Comparison of ENCODE assay signal across 8 cellular contexts in genomic region chr4:153432971-153433752, GRCh38.
DNase-seq lines count a peak whose midpoint lies in the region; ATAC-seq lines count a peak whose summit lies in the region.

No MANE protein-coding gene starts in this region.

- no peaks in the 10 kb centered on the region for H3K9me3 ChIP-seq in mucosa of stomach (ENCODE audit: control insufficient read depth, low read length)

- no peaks in the 10 kb centered on the region for H3K27me3 ChIP-seq in mucosa of stomach (ENCODE audit: control insufficient read depth, insufficient read depth, low read length)

- peak overlapping the region; percentile 61 for H3K4me3 ChIP-seq in mucosa of stomach (ENCODE audit: low read length)

- H3K9ac ChIP-seq in mucosa of stomach (ENCODE audit: low read length) = no peak overlapping the region

- no peaks in the 10 kb centered on the region for H3K36me3 ChIP-seq in mucosa of stomach (ENCODE audit: control insufficient read depth, insufficient read depth, low read length)

- peak; percentile 90 for ATAC-seq in HG02610 (IDR thresholded peaks at IDR 0.05; ENCODE audit: unreplicated experiment)

- DNase-seq in NCI-H748 (lab: John Stamatoyannopoulos, UW; ENCODE audit: unreplicated experiment) (peak; percentile 49), NCI-H748 treated with DMSO at 0.1 percent for 48 hours (lab: John Stamatoyannopoulos, UW) (no peak), NAMALWA (ENCODE audit: low spot score) (peak; percentile 97), stromal cell of bone marrow (ENCODE audit: low read depth) (peak; percentile 93)
- DNase-seq in activated CD4-positive, alpha-beta T cell treated with anti-CD3 and anti-CD28 coated beads for 4 hours = peak; percentile 60 to 67
- peak; percentile 49 for DNase-seq in effector CD4-positive, alpha-beta T cell

- peaks cover 12% of the 10 kb centered on the region for H3K4me1 ChIP-seq in mucosa of stomach (ENCODE audit: control insufficient read depth, insufficient read depth, low read length)
